15 cellular contexts compared by ENCODE assay signal in genomic region chr21:26085882-26086281, GRCh38.
"Had no signal": no experiment of that assay in that cellular context is flagged by ENCODE, and none has a peak within 500 bp of the region (broad histone marks: within the 10 kb centered on the region; RNA-seq: fewer than 3 reads in every experiment).

No MANE protein-coding gene starts in this region.

- H3K27ac Mint-ChIP-seq: natural killer cell treated with Interleukin-12 subunit alpha and Interleukin-12 subunit beta and Interleukin-15 and Interleukin-18, amount 100 ng/mL, for 72 hours had no signal

- H3K4me1 ChIP-seq: gastrocnemius medialis had no signal

- H3K4me2 ChIP-seq: smooth muscle cell had no signal

- DNase-seq: effector CD4-positive, alpha-beta T cell; gastrocnemius medialis; heart right ventricle; islet precursor cell; left ventricle myocardium inferior; mesenchymal stem cell; midbrain; stimulated activated CD4-positive, alpha-beta T cell treated with anti-CD3 and anti-CD28 coated beads, Interleukin-2, amount 100 ng/mL, for 48 hours; stimulated activated naive CD4-positive, alpha-beta T cell treated with Interleukin-2 at 50 U/mL for 16 hours; trophoblast cell had no signal

- H3K4me3 Mint-ChIP-seq: natural killer cell treated with Interleukin-12 subunit alpha and Interleukin-12 subunit beta and Interleukin-15 and Interleukin-18, amount 100 ng/mL, for 72 hours had no signal

- H3K36me3 ChIP-seq: gastrocnemius medialis had no signal

- H3K27ac ChIP-seq: coronary artery, gastrocnemius medialis, heart right ventricle, left ventricle myocardium inferior had no signal

- H3K27me3 ChIP-seq: gastrocnemius medialis, heart right ventricle had no signal

- H3K27me3 Mint-ChIP-seq: natural killer cell treated with Interleukin-12 subunit alpha and Interleukin-12 subunit beta and Interleukin-15 and Interleukin-18, amount 100 ng/mL, for 72 hours had no signal

- H3K9me3 ChIP-seq: gastrocnemius medialis, heart right ventricle, left ventricle myocardium inferior had no signal

- H3K9me3 Mint-ChIP-seq: natural killer cell treated with Interleukin-12 subunit alpha and Interleukin-12 subunit beta and Interleukin-15 and Interleukin-18, amount 100 ng/mL, for 72 hours had no signal

- ATAC-seq: esophagus mucosa; gastrocnemius medialis; heart right ventricle; natural killer cell treated with Interleukin-12 subunit alpha and Interleukin-12 subunit beta and Interleukin-15 and Interleukin-18, amount 100 ng/mL, for 72 hours had no signal

- H3K4me3 ChIP-seq: coronary artery, gastrocnemius medialis, heart right ventricle, left ventricle myocardium inferior, lung, smooth muscle cell had no signal

- H3K36me3 Mint-ChIP-seq: natural killer cell treated with Interleukin-12 subunit alpha and Interleukin-12 subunit beta and Interleukin-15 and Interleukin-18, amount 100 ng/mL, for 72 hours had no signal
